ENCODE assay signal across 21 cellular contexts in genomic region chr2:69126341-69126740, GRCh38.
DNase-seq lines count a peak whose midpoint lies in the region; ATAC-seq, FAIRE-seq and TF ChIP-seq lines count a peak whose summit lies in the region.
"Had no signal": no experiment of that assay in that cellular context is flagged by ENCODE, and none has a peak within 500 bp of the region (broad histone marks: within the 10 kb centered on the region; RNA-seq: fewer than 3 reads in every experiment).

No MANE protein-coding gene starts in this region.

- in situ Hi-C loops in Panc1 (cut with HindIII; ENCODE audit: low pct_unique_long_range_greater_than_20kb, low sequenced_read_pairs), result no loop called here

- H3K9me1 ChIP-seq in endothelial cell of umbilical vein (replicated peaks; ENCODE audit: control insufficient read depth, extremely low read depth, insufficient read depth, low read length), result no peaks in the 10 kb centered on the region

- peak overlapping the region; percentile 17; the same call in 1 of the 2 replicates for H3K27ac ChIP-seq in Panc1 (ENCODE audit: low read length)
- no peak overlapping the region for H3K27ac ChIP-seq in endothelial cell of umbilical vein (ENCODE audit: insufficient read depth, low read depth, low read length)
- H3K27ac ChIP-seq: 22Rv1, A549, BLaER1 had no signal

- H3K36me3 ChIP-seq in Panc1 (ENCODE audit: control insufficient read depth, insufficient read depth, low read length), result no peaks in the 10 kb centered on the region
- no peaks in the 10 kb centered on the region for H3K36me3 ChIP-seq in endothelial cell of umbilical vein (ENCODE audit: control insufficient read depth in 2 of 2, extremely low read depth in 1 of 2, insufficient read depth in 2 of 2, low read length in 2 of 2)
- H3K36me3 ChIP-seq: BE2C, BLaER1 had no signal

- no peak for ATAC-seq in Panc1
- ATAC-seq: A549 had no signal

- dilution Hi-C loops in endothelial cell of umbilical vein (cut with MboI; ENCODE audit: extremely low pct_ligation_motif_present, low sequenced_read_pairs), result no loop called here

- no peaks in the 10 kb centered on the region for H3K9me3 ChIP-seq in Panc1 (ENCODE audit: control insufficient read depth, insufficient read depth, low read depth, low read length)
- no peaks in the 10 kb centered on the region for H3K9me3 ChIP-seq in endothelial cell of umbilical vein (replicated peaks; ENCODE audit: control insufficient read depth, insufficient read depth, low read length)
- H3K9me3 ChIP-seq: A549, BE2C, BLaER1 had no signal

- no peak for TF ChIP-seq POLR2A in endothelial cell of umbilical vein (IDR thresholded peaks at IDR 0.05; ENCODE audit: low read depth, low read length)

- TF ChIP-seq CTCF in AG10803 (conservative IDR thresholded peaks at IDR 0.05; ENCODE audit: low read length) (no peak), Panc1 (IDR thresholded peaks at IDR 0.05) (no peak), endothelial cell of umbilical vein (IDR thresholded peaks at IDR 0.05; ENCODE audit: extremely low read depth in 1 of 2, insufficient read depth in 1 of 2, low read depth in 1 of 2, low read length in 2 of 2) (no peak)

- H3K4me3 ChIP-seq in AG10803 (ENCODE audit: low read length) (no peak overlapping the region), Panc1 (ENCODE audit: low read depth in 2 of 2, low read length in 2 of 2) (no peak overlapping the region), endothelial cell of umbilical vein (replicated peaks in 1 of 3; ENCODE audit: insufficient read depth in 1 of 3, low read depth in 1 of 3, low read length in 3 of 3) (no peak overlapping the region)
- H3K4me3 ChIP-seq: A549, BLaER1 had no signal

- BruUV-seq in Panc1 (replicated peaks; lab: Mats Ljungman, UMichigan) (no TSS peak), endothelial cell of umbilical vein (replicated peaks; lab: Mats Ljungman, UMichigan) (no TSS peak)

- H3K4me1 ChIP-seq in Panc1 (ENCODE audit: control insufficient read depth, insufficient read depth, low read length) (no peaks in the 10 kb centered on the region), endothelial cell of umbilical vein (ENCODE audit: control insufficient read depth, extremely low read depth, insufficient read depth, low read length) (peaks cover 26% of the 10 kb centered on the region)
- H3K4me1 ChIP-seq: BE2C, BLaER1 had no signal

- no peak overlapping the region for H3K9ac ChIP-seq in endothelial cell of umbilical vein (replicated peaks; ENCODE audit: extremely low read depth, insufficient read depth, low read length)
- H3K9ac ChIP-seq: BLaER1 had no signal

- peak; percentile 68 for DNase-seq in AG10803 (ENCODE audit: low read depth)
- no peak for DNase-seq in Panc1 (ENCODE audit: low read depth, low spot score)
- DNase-seq in endothelial cell of umbilical vein (ENCODE audit: low read depth, low spot score), result peak; percentile 40
- no peak for DNase-seq in NCI-H446 treated with DMSO at 0.1 percent for 48 hours (lab: John Stamatoyannopoulos, UW)
- DNase-seq in putamen (ENCODE audit: low spot score), result no peak
- DNase-seq: BE2C; C1 segment of cervical spinal cord; CD4-positive, alpha-beta memory T cell; CD4-positive, CD25-positive, alpha-beta regulatory T cell; CD8-positive, alpha-beta memory T cell; COR-L47; DMS 273 treated with DMSO at 0.1 percent for 48 hours; DMS153; DMS79 treated with DMSO at 0.1 percent for 48 hours; GF-D8 had no signal

- H3K27me3 ChIP-seq in Panc1 (ENCODE audit: control insufficient read depth, insufficient read depth, low read length), result no peaks in the 10 kb centered on the region
- no peaks in the 10 kb centered on the region for H3K27me3 ChIP-seq in endothelial cell of umbilical vein (ENCODE audit: control insufficient read depth in 2 of 2, insufficient read depth in 2 of 2, low read length in 2 of 2)
- H3K27me3 ChIP-seq: BE2C, BLaER1 had no signal

- H3K4me2 ChIP-seq in endothelial cell of umbilical vein (ENCODE audit: insufficient read depth, low read length), result no peak overlapping the region
- H3K4me2 ChIP-seq: A549, BLaER1 had no signal

- no peak for FAIRE-seq in endothelial cell of umbilical vein (lab: Jason Lieb, UNC)
- FAIRE-seq: A549, G401.6, GM12891, GM19239 had no signal

- intact Hi-C loops in Panc1 (cut with micrococcal nuclease; ENCODE audit: unreplicated experiment), result no loop called here
- intact Hi-C loops in endothelial cell of umbilical vein (cut with micrococcal nuclease), result no loop called here

- no peak overlapping the region for H2AFZ ChIP-seq in endothelial cell of umbilical vein (ENCODE audit: low read depth, low read length)

- H4K20me1 ChIP-seq in endothelial cell of umbilical vein (replicated peaks; ENCODE audit: control insufficient read depth, extremely low read depth, insufficient read depth, low read length), result no peaks in the 10 kb centered on the region
- H4K20me1 ChIP-seq: BLaER1 had no signal

- CTCF ChIA-PET in Panc1 (lab: Charles Lee), result no interaction called here
- CTCF ChIA-PET in endothelial cell of umbilical vein (lab: Charles Lee), result interaction anchor here (0.9 kb wide), 1 partner anchor 184 kb away, joined by 4 read pairs; no protein-coding TSS in a partner anchor

- no peaks in the 10 kb centered on the region for H3K79me2 ChIP-seq in endothelial cell of umbilical vein (ENCODE audit: control insufficient read depth, insufficient read depth, low read length)

- POLR2A ChIA-PET in Panc1 (lab: Charles Lee), result no interaction called here
- POLR2A ChIA-PET in endothelial cell of umbilical vein (lab: Charles Lee), result no interaction called here

TF ChIP-seq in endothelial cell of umbilical vein, 7 proteins besides CTCF, POLR2A, EP300 and RAD21:
- TF ChIP-seq FOS (IDR thresholded peaks at IDR 0.05; ENCODE audit: borderline replicate concordance, insufficient read depth, low read length), result no peak
- TF ChIP-seq JUN (IDR thresholded peaks at IDR 0.05; ENCODE audit: borderline replicate concordance, insufficient read depth, insufficient read length, low read depth), result no peak
- TF ChIP-seq POLR2AphosphoS5 (IDR thresholded peaks at IDR 0.05; ENCODE audit: insufficient read depth, low read depth, low read length), result no peak
- TF ChIP-seq GATA2 (IDR thresholded peaks at IDR 0.05; ENCODE audit: insufficient read depth, insufficient read length, low read depth, low read length), result no peak
- TF ChIP-seq MYC (IDR thresholded peaks at IDR 0.05; ENCODE audit: low read depth, low read length), result no peak
- TF ChIP-seq EZH2 (IDR thresholded peaks at IDR 0.05; ENCODE audit: borderline replicate concordance, low read depth, low read length, severe bottlenecking), result no peak
TF ChIP-seq in endothelial cell of umbilical vein: peak in this region for 0.

Comparison
In these comparisons a context has a peak if more than half of its experiments do, and no peak if none do; other contexts are left out.
1. DNase-seq: peak in AG10803 (single experiment) and endothelial cell of umbilical vein (single experiment); none in Panc1 (single experiment), NCI-H446 treated with DMSO at 0.1 percent for 48 hours (single experiment) and putamen (single experiment).